11 cellular contexts compared by ENCODE assay signal in genomic region chr5:151058891-151059611, GRCh38. TPM values are rescaled to one million over a fixed set of nuclear protein-coding genes. Genes with fewer than 3 reads are reported as not detected.
DNase-seq lines count a peak whose midpoint lies in the region; ATAC-seq and TF ChIP-seq lines count a peak whose summit lies in the region.
"Had no signal": no experiment of that assay in that cellular context is flagged by ENCODE, and none has a peak within 500 bp of the region (broad histone marks: within the 10 kb centered on the region; RNA-seq: fewer than 3 reads in every experiment).

No MANE protein-coding gene starts in this region.

- no peak for ATAC-seq in GM18858 (IDR thresholded peaks at IDR 0.05; ENCODE audit: unreplicated experiment)

- TF ChIP-seq CTCF in Peyer's patch (IDR thresholded peaks at IDR 0.05), result no peak
- TF ChIP-seq CTCF in glutamatergic neuron (IDR thresholded peaks at IDR 0.05; ENCODE audit: partially characterized antibody, unreplicated experiment), result no peak
- TF ChIP-seq CTCF in spleen (IDR thresholded peaks at IDR 0.05 in 8 of 11, conservative IDR thresholded peaks at IDR 0.05 in 3 of 11), result no peak

- TF ChIP-seq POLR2A in Peyer's patch (IDR thresholded peaks at IDR 0.05), result no peak
- no peak for TF ChIP-seq POLR2A in spleen (IDR thresholded peaks at IDR 0.05)

- no peak overlapping the region for H3K4me3 Mint-ChIP-seq in glutamatergic neuron (ENCODE audit: unreplicated experiment)

- H3K4me3 ChIP-seq in Peyer's patch (no peak overlapping the region), spleen (peak overlapping the region in 1 of 8 donors; percentile 46)

- H3K9me3 Mint-ChIP-seq in glutamatergic neuron (ENCODE audit: unreplicated experiment), result peaks cover 2% of the 10 kb centered on the region

- no peaks in the 10 kb centered on the region for H3K36me3 Mint-ChIP-seq in glutamatergic neuron (ENCODE audit: unreplicated experiment)

- peaks cover 10 to 54% (median 15%) of the 10 kb centered on the region in 4 donors for H3K4me1 ChIP-seq in Peyer's patch
- H3K4me1 ChIP-seq in spleen, result peaks cover 33 to 100% (median 75%) of the 10 kb centered on the region in 6 donors

- H3K27ac ChIP-seq in Peyer's patch (peak overlapping the region in 3 of 4 donors; percentile 8 to 73 (median 10)), spleen (peak overlapping the region; percentile 57 to 95 (median 83))
- H3K27ac ChIP-seq: 22Rv1, epithelial cell of prostate had no signal

- H3K36me3 ChIP-seq in Peyer's patch (peaks cover 0 to 92% (median 0%) of the 10 kb centered on the region in 3 donors), spleen (peaks cover 4 to 99% (median 84%) of the 10 kb centered on the region in 6 donors)

- H3K27me3 ChIP-seq in Peyer's patch, result no peaks in the 10 kb centered on the region
- H3K27me3 ChIP-seq in spleen (replicated peaks in 1 of 7), result no peaks in the 10 kb centered on the region

- peak overlapping the region; percentile 20 for H3K27ac Mint-ChIP-seq in glutamatergic neuron (ENCODE audit: unreplicated experiment)

- H3K27me3 Mint-ChIP-seq in glutamatergic neuron (ENCODE audit: unreplicated experiment), result peaks cover 6% of the 10 kb centered on the region

- peaks cover 5% of the 10 kb centered on the region for H3K4me1 Mint-ChIP-seq in glutamatergic neuron (ENCODE audit: low read depth, unreplicated experiment)

- DNase-seq in SKM-1 treated with dmso at 0.1 percent for 144 hours (lab: John Stamatoyannopoulos, UW; ENCODE audit: unreplicated experiment) (peak; percentile 26), SKM-1 (lab: John Stamatoyannopoulos, UW; ENCODE audit: unreplicated experiment) (no peak), Peyer's patch (no peak), glutamatergic neuron (no peak), spleen (peak; percentile 72), HCEC 1CT (no peak), AML-193 (lab: John Stamatoyannopoulos, UW) (no peak)
- DNase-seq: mesendoderm had no signal

- intact Hi-C loops in spleen (cut with DNase I; ENCODE audit: low total_unique reads), result no loop called here

- H3K9me3 ChIP-seq in Peyer's patch, result no peaks in the 10 kb centered on the region
- H3K9me3 ChIP-seq in spleen, result no peaks in the 10 kb centered on the region

- WGBS in spleen, 5 donors, result 62 to 74% (median 71%) methylated on average over 8 of the region's 8 CpGs

RNA-seq across cellular contexts. Expression of gene TNIP1, which starts 21.8 kb away (rescaled TPM):
- 100 to 1,000 TPM; 191 to 352 (median 266) TPM for total RNA-seq in Peyer's patch
- 34.1 TPM for total RNA-seq in glutamatergic neuron (ENCODE audit: unreplicated experiment)
- 100 to 1,000 TPM; 179 to 260 (median 218) TPM for total RNA-seq in spleen
- polyA plus RNA-seq in spleen, result 100 to 1,000 TPM in 1 of 3 donors, 10 to 100 TPM in 2; 67.7 to 149 (median 95.9) TPM

RNA-seq across cellular contexts. Expression of gene GPX3, which starts 38.7 kb away (rescaled TPM):
- 100 to 1,000 TPM; 143 to 690 (median 479) TPM for total RNA-seq in Peyer's patch
- 20.4 TPM for total RNA-seq in glutamatergic neuron (ENCODE audit: unreplicated experiment)
- 100 to 1,000 TPM in 6 of 7 donors, 10 to 100 TPM in 1; 78.7 to 886 (median 416) TPM for total RNA-seq in spleen
- 100 to 1,000 TPM; 158 to 261 (median 256) TPM for polyA plus RNA-seq in spleen

Comparison
In these comparisons a context has a peak if more than half of its experiments do, and no peak if none do; other contexts are left out.
1. DNase-seq: peak in SKM-1 treated with dmso at 0.1 percent for 144 hours (single experiment) and spleen (single experiment); none in SKM-1 (single experiment), Peyer's patch (0 of 3), glutamatergic neuron (single experiment), HCEC 1CT (single experiment) and AML-193 (0 of 2).